ENCODE assay signal across 1 cellular context in genomic region chr6:31131595-31131994, GRCh38.
TF ChIP-seq lines count a peak whose summit lies in the region.

No MANE protein-coding gene starts in this region.

TF ChIP-seq in WTC11, 78 proteins besides CTCF, POLR2A, EP300 and RAD21:
- TF ChIP-seq NFATC4 (CRISPR knock-in tag; IDR thresholded peaks at IDR 0.05) (no peak), JUN (CRISPR knock-in tag; IDR thresholded peaks at IDR 0.05) (no peak)
TF ChIP-seq in WTC11: peak in this region for 0.
